In genomic region chr2:127969455-127969854, GRCh38 we compare ENCODE assay signal across 21 cellular contexts.
"Had no signal": no experiment of that assay in that cellular context is flagged by ENCODE, and none has a peak within 500 bp of the region (broad histone marks: within the 10 kb centered on the region; RNA-seq: fewer than 3 reads in every experiment).

No MANE protein-coding gene starts in this region.

- H3K4me1 Mint-ChIP-seq: mesothelial cell of epicardium, nephron progenitor cell had no signal

- H3K4me3 Mint-ChIP-seq: dendritic cell treated with granulocyte-macrophage colony-stimulating factor and Interleukin-4, amounts not matched to agents 40 ng/mL and 50 ng/mL, for 4 days; immature natural killer cell; memory B cell; mesothelial cell of epicardium; naive B cell; nephron progenitor cell had no signal

- DNase-seq: esophagus squamous epithelium; foreskin fibroblast; immature natural killer cell; left cardiac atrium; left ventricle myocardium inferior; lower lobe of right lung; naive B cell; nephron progenitor cell; retina; right lobe of liver; stimulated activated CD4-positive, alpha-beta T cell treated with anti-CD3 and anti-CD28 coated beads, Interleukin-12 subunit alpha, Interleukin-12 subunit beta, amount 100 ng/mL, for 4 hours; stimulated activated naive CD8-positive, alpha-beta T cell treated with anti-CD3 and anti-CD28 coated beads, Interleukin-15, Interleukin-2, amounts not matched to agents 100 U/mL and 50 U/mL, for 24 hours; testis had no signal

- H2AFZ ChIP-seq: parathyroid adenoma had no signal

- H3K36me3 ChIP-seq: prostate gland had no signal

- FAIRE-seq: colon, keratinocyte had no signal

- H3K4me3 ChIP-seq: esophagus squamous epithelium, left ventricle myocardium inferior, lower lobe of right lung, prostate gland, right lobe of liver, testis, tibial nerve had no signal

- H3K9ac ChIP-seq: parathyroid adenoma had no signal

- ATAC-seq: lower lobe of right lung; right lobe of liver; stimulated activated naive CD8-positive, alpha-beta T cell treated with anti-CD3 and anti-CD28 coated beads, Interleukin-15, Interleukin-2, amounts not matched to agents 100 U/mL and 50 U/mL, for 24 hours had no signal

- H3K27ac ChIP-seq: left ventricle myocardium inferior, lower lobe of right lung, parathyroid adenoma, prostate gland, right lobe of liver, testis, tibial nerve had no signal

- H3K27ac Mint-ChIP-seq: dendritic cell treated with granulocyte-macrophage colony-stimulating factor and Interleukin-4, amounts not matched to agents 40 ng/mL and 50 ng/mL, for 4 days; memory B cell; mesothelial cell of epicardium had no signal

- H3K9me3 ChIP-seq: esophagus squamous epithelium, left ventricle myocardium inferior, lower lobe of right lung, prostate gland, right lobe of liver, testis, tibial nerve had no signal

- H3K4me1 ChIP-seq: left ventricle myocardium inferior, lower lobe of right lung, prostate gland, right lobe of liver, testis, tibial nerve had no signal

- H3K27me3 ChIP-seq: esophagus squamous epithelium, right lobe of liver, testis, tibial nerve had no signal

- H3K27me3 Mint-ChIP-seq: dendritic cell treated with granulocyte-macrophage colony-stimulating factor and Interleukin-4, amounts not matched to agents 40 ng/mL and 50 ng/mL, for 4 days; memory B cell; naive B cell had no signal

- H3K9me3 Mint-ChIP-seq: dendritic cell treated with granulocyte-macrophage colony-stimulating factor and Interleukin-4, amounts not matched to agents 40 ng/mL and 50 ng/mL, for 4 days; immature natural killer cell; memory B cell; mesothelial cell of epicardium; naive B cell; nephron progenitor cell had no signal
